In the genomic region with DNA sequence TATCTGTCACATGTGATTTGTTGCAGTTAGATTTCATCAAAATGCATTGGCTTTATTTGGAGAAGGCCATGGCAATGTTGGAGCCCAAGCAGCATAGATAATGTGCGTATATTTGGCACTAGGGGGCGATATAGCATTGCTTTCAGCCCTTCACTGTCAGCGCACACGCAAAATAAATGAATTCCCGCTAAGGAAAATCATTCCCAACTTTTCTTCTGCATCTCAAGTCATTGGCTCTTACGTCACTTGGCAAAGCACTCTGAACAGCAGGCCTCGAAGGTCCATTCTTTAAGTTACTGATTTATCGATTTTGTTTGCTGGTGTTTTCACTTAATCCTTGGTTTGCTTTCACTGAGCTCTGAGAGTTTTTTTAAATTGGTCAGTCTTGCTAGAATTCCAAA, we compare ENCODE assay signal across 10 cellular contexts.
DNase-seq lines count a peak whose midpoint lies in the region; ATAC-seq and TF ChIP-seq lines count a peak whose summit lies in the region.
"Had no signal": no experiment of that assay in that cellular context is flagged by ENCODE, and none has a peak within 500 bp of the region (broad histone marks: within the 10 kb centered on the region; RNA-seq: fewer than 3 reads in every experiment).

No MANE protein-coding gene starts in this region.

- no peak overlapping the region for H3K27ac ChIP-seq in KMS-11
- H3K27ac ChIP-seq: skin epidermis had no signal

- peak overlapping the region; percentile 2 for H3K27ac Mint-ChIP-seq in type B pancreatic cell
- H3K27ac Mint-ChIP-seq: IgD-negative memory B cell had no signal

- H3K4me1 Mint-ChIP-seq in type B pancreatic cell (ENCODE audit: unreplicated experiment) = peaks cover 7% of the 10 kb centered on the region

- H3K36me3 ChIP-seq in KMS-11 (ENCODE audit: insufficient read depth) = no peaks in the 10 kb centered on the region

- peaks cover 5% of the 10 kb centered on the region for H3K9me3 Mint-ChIP-seq in type B pancreatic cell
- H3K9me3 Mint-ChIP-seq: IgD-negative memory B cell had no signal

- H4K20me1 ChIP-seq in KMS-11 (ENCODE audit: insufficient read depth) = no peaks in the 10 kb centered on the region

- no peaks in the 10 kb centered on the region for H3K79me2 ChIP-seq in KMS-11 (ENCODE audit: insufficient read depth, low read depth)

- no peak overlapping the region for H3K9ac ChIP-seq in KMS-11

- peak overlapping the region; percentile 25; the same call in 1 of the 2 replicates for H3K4me2 ChIP-seq in KMS-11

- no peaks in the 10 kb centered on the region for H3K27me3 Mint-ChIP-seq in type B pancreatic cell

- H3K4me3 ChIP-seq in GM12864 (ENCODE audit: low read depth, low read length) (no peak overlapping the region), KMS-11 (IDR thresholded peaks at IDR 0.05; ENCODE audit: insufficient read depth, low read depth, low read length) (no peak overlapping the region)
- H3K4me3 ChIP-seq: skin epidermis had no signal

- peak; percentile 83 for TF ChIP-seq CTCF in GM12864 (IDR thresholded peaks at IDR 0.05; ENCODE audit: low read depth, low read length, missing control alignments)
- peak; percentile 76 for TF ChIP-seq CTCF in KMS-11 (conservative IDR thresholded peaks at IDR 0.05; ENCODE audit: low read depth, low read length)
- TF ChIP-seq CTCF in type B pancreatic cell (conservative IDR thresholded peaks at IDR 0.05) = peak; percentile 96

- no peaks in the 10 kb centered on the region for H3K36me3 Mint-ChIP-seq in type B pancreatic cell
- H3K36me3 Mint-ChIP-seq: IgD-negative memory B cell had no signal

- ATAC-seq in HG02610 (IDR thresholded peaks at IDR 0.05; ENCODE audit: unreplicated experiment) = no peak

- DNase-seq in AG20443 (ENCODE audit: low spot score) (peak; percentile 80), GM12864 (ENCODE audit: low read depth) (no peak), OCI-M1 (lab: John Stamatoyannopoulos, UW) (peak; percentile 80), cerebellum (ENCODE audit: low spot score) (peak; percentile 51), left kidney (ENCODE audit: low read depth, low spot score) (peak; percentile 88), type B pancreatic cell (ENCODE audit: extremely low spot score, unreplicated experiment) (no peak)

- H3K27me3 ChIP-seq in KMS-11 (ENCODE audit: insufficient read depth, low read depth) = no peaks in the 10 kb centered on the region

- H2AFZ ChIP-seq in KMS-11 (ENCODE audit: low read depth) = no peak overlapping the region; the same call in 1 of the 2 replicates

- peak overlapping the region; percentile 44 for H3K4me3 Mint-ChIP-seq in type B pancreatic cell

- H3K4me1 ChIP-seq in KMS-11 (ENCODE audit: low read depth, poor library complexity, severe bottlenecking) = peaks cover 4% of the 10 kb centered on the region

Comparison
In these comparisons a context has a peak if more than half of its experiments do, and no peak if none do; other contexts are left out.
1. DNase-seq: peak in AG20443 (single experiment), OCI-M1 (single experiment), cerebellum (single experiment) and left kidney (single experiment); none in GM12864 (single experiment) and type B pancreatic cell (single experiment).
2. Peak in every context shown above with its lines, with median percentiles within 50 percentile points of each other: CTCF ChIP-seq.